1 cellular context compared by ENCODE assay signal in genomic region chr17:60677308-60678117, GRCh38.
TF ChIP-seq lines count a peak whose summit lies in the region.

Gene BCAS3 (plus strand): TSS chr17:60677851.

TF ChIP-seq in GM23338, 12 proteins besides CTCF, POLR2A, EP300 and RAD21 (continued from another document):
- no peak for TF ChIP-seq ZNF462 (CRISPR knock-in tag; IDR thresholded peaks at IDR 0.05)
TF ChIP-seq in GM23338: peak in this region for 2.
